Comparison of ENCODE assay signal across 1 cellular context in genomic region chr16:71626858-71627213, GRCh38.
TF ChIP-seq lines count a peak whose summit lies in the region.

No MANE protein-coding gene starts in this region.

TF ChIP-seq in GM12878, 131 proteins besides CTCF, POLR2A, EP300 and RAD21:
- no peak for TF ChIP-seq REST (IDR thresholded peaks at IDR 0.05; ENCODE audit: low read depth, low read length)
- TF ChIP-seq USF1 (IDR thresholded peaks at IDR 0.05; ENCODE audit: borderline replicate concordance, extremely low read length, insufficient read depth, low read depth, low read length) = no peak
- no peak for TF ChIP-seq WRNIP1 (IDR thresholded peaks at IDR 0.05; ENCODE audit: borderline replicate concordance, low read depth, low read length)
TF ChIP-seq in GM12878: peak in this region for 0.
